ENCODE assay signal across 17 cellular contexts in the genomic region with DNA sequence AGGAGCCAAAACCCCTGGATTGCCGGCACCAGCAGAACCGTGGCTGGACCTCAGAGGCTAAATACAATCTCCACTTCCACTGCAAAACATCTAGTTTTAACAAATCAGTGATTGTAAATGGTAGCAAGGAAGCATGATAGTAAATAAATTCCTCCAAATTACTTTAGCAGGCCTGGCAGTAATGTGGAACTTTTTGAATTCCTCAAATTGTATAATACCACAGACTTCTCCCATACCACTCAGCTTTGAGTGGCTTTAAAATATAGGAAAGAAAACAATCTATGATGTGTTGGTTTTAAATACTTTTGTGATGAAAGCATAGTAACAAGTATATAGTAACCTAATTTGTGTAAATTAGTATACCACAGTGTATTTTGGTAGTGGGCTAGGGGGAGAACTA.
"Had no signal": no experiment of that assay in that cellular context is flagged by ENCODE, and none has a peak within 500 bp of the region (broad histone marks: within the 10 kb centered on the region; RNA-seq: fewer than 3 reads in every experiment).

No MANE protein-coding gene starts in this region.

- H3K36me3 ChIP-seq: sigmoid colon had no signal

- H3K9me3 Mint-ChIP-seq: activated naive CD8-positive, alpha-beta T cell treated with anti-CD3 and anti-CD28 coated beads for 36 hours; dendritic cell treated with granulocyte-macrophage colony-stimulating factor and Interleukin-4, amounts not matched to agents 40 ng/mL and 50 ng/mL, for 4 days; nephron; T-helper 2 cell treated with Interferon-gamma antibody and Interleukin-4, amounts not matched to agents 5 μg/mL and 100 μg/mL, for 36 hours had no signal

- DNase-seq: activated CD4-positive, alpha-beta T cell treated with anti-CD3 and anti-CD28 coated beads, Interleukin-2, amount 50 U/mL, for 4 hours; activated effector memory CD4-positive, alpha-beta T cell treated with Interleukin-2 at 50 U/mL for 16 hours; activated naive CD8-positive, alpha-beta T cell treated with anti-CD3 and anti-CD28 coated beads for 36 hours; activated T-cell treated with anti-CD3 and anti-CD28 coated beads, Interleukin-2, amount 50 U/mL, for 1 hour; central memory CD4-positive, alpha-beta T cell; glutamatergic neuron; left colon; mammary epithelial cell; mucosa of descending colon; psoas muscle; sigmoid colon; stimulated activated CD4-positive, alpha-beta T cell treated with anti-CD3 and anti-CD28 coated beads, Interleukin-12 subunit alpha, Interleukin-12 subunit beta, amount 100 ng/mL, for 4 hours; stimulated activated naive CD4-positive, alpha-beta T cell treated with Interleukin-2 at 50 U/mL for 16 hours had no signal

- H3K9me3 ChIP-seq: mucosa of descending colon, psoas muscle, sigmoid colon had no signal

- H3K27me3 Mint-ChIP-seq: dendritic cell treated with granulocyte-macrophage colony-stimulating factor and Interleukin-4, amounts not matched to agents 40 ng/mL and 50 ng/mL, for 4 days had no signal

- H3K36me3 Mint-ChIP-seq: activated naive CD8-positive, alpha-beta T cell treated with anti-CD3 and anti-CD28 coated beads for 36 hours had no signal

- ATAC-seq: activated CD4-positive, CD25-positive, alpha-beta regulatory T cell treated with anti-CD3 and anti-CD28 coated beads, Interleukin-2, amount 50 U/mL, for 24 hours; left colon; mucosa of descending colon; psoas muscle had no signal

- H3K27me3 ChIP-seq: sigmoid colon had no signal

- H3K4me3 Mint-ChIP-seq: activated naive CD8-positive, alpha-beta T cell treated with anti-CD3 and anti-CD28 coated beads for 36 hours; dendritic cell treated with granulocyte-macrophage colony-stimulating factor and Interleukin-4, amounts not matched to agents 40 ng/mL and 50 ng/mL, for 4 days; nephron; T-helper 2 cell treated with Interferon-gamma antibody and Interleukin-4, amounts not matched to agents 5 μg/mL and 100 μg/mL, for 36 hours had no signal

- H3K27ac ChIP-seq: psoas muscle, sigmoid colon had no signal

- H3K4me3 ChIP-seq: mucosa of descending colon, psoas muscle, sigmoid colon had no signal

- H3K27ac Mint-ChIP-seq: activated naive CD8-positive, alpha-beta T cell treated with anti-CD3 and anti-CD28 coated beads for 36 hours; nephron; T-helper 2 cell treated with Interferon-gamma antibody and Interleukin-4, amounts not matched to agents 5 μg/mL and 100 μg/mL, for 36 hours had no signal
